In the genomic region with DNA sequence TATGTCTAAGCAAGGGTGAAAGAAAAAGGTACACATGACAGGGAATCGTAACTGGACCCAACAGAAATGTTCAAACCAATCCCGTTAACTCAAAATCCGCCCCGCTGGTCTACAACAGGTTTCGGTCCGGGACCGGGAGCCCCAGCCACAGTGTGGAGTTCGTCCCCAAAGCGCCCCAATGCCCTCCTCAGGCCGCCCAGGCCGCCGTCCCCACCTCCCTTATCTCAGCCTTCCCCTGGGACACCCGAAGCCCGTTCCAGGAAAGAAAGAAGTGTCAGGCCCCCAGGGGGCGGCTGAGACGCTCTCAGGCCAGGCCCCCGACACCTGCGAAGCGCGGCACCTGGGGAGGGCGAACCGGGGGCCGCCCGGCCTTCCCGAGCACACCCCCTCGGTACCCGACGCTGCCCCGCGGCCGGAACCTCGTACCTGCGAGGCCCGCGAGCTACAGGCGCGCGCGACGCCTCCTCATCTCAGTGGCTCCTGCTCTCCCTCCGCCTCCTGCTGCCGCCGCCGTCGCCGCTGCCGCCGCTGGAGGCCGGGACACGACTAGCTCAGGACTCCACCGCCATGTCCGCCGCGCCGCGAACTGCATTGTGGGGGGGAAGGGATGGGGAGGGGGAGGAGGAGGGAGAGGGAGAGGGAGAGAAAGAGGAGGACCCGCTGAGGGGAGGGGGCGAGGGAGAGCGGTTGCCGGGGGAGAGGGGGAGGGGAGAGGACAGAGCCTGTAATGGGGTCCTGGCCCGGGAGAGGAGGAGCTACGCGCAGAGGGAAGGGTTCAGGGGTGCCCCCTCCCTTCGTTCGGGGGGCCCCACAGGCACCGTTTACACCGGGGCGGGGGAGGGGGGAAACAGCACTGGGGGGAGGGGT, we compare ENCODE assay signal across 1 cellular context.
TF ChIP-seq lines count a peak whose summit lies in the region.

A gene with protein sequence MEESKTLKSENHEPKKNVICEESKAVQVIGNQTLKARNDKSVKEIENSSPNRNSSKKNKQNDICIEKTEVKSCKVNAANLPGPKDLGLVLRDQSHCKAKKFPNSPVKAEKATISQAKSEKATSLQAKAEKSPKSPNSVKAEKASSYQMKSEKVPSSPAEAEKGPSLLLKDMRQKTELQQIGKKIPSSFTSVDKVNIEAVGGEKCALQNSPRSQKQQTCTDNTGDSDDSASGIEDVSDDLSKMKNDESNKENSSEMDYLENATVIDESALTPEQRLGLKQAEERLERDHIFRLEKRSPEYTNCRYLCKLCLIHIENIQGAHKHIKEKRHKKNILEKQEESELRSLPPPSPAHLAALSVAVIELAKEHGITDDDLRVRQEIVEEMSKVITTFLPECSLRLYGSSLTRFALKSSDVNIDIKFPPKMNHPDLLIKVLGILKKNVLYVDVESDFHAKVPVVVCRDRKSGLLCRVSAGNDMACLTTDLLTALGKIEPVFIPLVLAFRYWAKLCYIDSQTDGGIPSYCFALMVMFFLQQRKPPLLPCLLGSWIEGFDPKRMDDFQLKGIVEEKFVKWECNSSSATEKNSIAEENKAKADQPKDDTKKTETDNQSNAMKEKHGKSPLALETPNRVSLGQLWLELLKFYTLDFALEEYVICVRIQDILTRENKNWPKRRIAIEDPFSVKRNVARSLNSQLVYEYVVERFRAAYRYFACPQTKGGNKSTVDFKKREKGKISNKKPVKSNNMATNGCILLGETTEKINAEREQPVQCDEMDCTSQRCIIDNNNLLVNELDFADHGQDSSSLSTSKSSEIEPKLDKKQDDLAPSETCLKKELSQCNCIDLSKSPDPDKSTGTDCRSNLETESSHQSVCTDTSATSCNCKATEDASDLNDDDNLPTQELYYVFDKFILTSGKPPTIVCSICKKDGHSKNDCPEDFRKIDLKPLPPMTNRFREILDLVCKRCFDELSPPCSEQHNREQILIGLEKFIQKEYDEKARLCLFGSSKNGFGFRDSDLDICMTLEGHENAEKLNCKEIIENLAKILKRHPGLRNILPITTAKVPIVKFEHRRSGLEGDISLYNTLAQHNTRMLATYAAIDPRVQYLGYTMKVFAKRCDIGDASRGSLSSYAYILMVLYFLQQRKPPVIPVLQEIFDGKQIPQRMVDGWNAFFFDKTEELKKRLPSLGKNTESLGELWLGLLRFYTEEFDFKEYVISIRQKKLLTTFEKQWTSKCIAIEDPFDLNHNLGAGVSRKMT (N-terminal part only) (minus strand): TSS at position 588 of the 867 bp plus-strand sequence. CDS start 26,812 bp downstream, outside the sequence.

TF ChIP-seq in HCT116, 20 proteins besides CTCF, POLR2A, EP300 and RAD21 (continued from another document):
- TF ChIP-seq, protein P1, sequence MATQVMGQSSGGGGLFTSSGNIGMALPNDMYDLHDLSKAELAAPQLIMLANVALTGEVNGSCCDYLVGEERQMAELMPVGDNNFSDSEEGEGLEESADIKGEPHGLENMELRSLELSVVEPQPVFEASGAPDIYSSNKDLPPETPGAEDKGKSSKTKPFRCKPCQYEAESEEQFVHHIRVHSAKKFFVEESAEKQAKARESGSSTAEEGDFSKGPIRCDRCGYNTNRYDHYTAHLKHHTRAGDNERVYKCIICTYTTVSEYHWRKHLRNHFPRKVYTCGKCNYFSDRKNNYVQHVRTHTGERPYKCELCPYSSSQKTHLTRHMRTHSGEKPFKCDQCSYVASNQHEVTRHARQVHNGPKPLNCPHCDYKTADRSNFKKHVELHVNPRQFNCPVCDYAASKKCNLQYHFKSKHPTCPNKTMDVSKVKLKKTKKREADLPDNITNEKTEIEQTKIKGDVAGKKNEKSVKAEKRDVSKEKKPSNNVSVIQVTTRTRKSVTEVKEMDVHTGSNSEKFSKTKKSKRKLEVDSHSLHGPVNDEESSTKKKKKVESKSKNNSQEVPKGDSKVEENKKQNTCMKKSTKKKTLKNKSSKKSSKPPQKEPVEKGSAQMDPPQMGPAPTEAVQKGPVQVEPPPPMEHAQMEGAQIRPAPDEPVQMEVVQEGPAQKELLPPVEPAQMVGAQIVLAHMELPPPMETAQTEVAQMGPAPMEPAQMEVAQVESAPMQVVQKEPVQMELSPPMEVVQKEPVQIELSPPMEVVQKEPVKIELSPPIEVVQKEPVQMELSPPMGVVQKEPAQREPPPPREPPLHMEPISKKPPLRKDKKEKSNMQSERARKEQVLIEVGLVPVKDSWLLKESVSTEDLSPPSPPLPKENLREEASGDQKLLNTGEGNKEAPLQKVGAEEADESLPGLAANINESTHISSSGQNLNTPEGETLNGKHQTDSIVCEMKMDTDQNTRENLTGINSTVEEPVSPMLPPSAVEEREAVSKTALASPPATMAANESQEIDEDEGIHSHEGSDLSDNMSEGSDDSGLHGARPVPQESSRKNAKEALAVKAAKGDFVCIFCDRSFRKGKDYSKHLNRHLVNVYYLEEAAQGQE (IDR thresholded peaks at IDR 0.05; ENCODE audit: low read depth), result no peak
- TF ChIP-seq ZNF274 (IDR thresholded peaks at IDR 0.05; ENCODE audit: low read depth, low read length) (no peak), CBX3 (IDR thresholded peaks at IDR 0.05; ENCODE audit: low read depth) (no peak), ELF1 (IDR thresholded peaks at IDR 0.05; ENCODE audit: borderline replicate concordance, low read depth) (no peak), EGR1 (IDR thresholded peaks at IDR 0.05; ENCODE audit: low read depth) (0 out of 2 replicates have a peak, but pooled peaks have one; percentile 30), ZFX (IDR thresholded peaks at IDR 0.05) (peak; percentile 84)
- TF ChIP-seq, protein P2, sequence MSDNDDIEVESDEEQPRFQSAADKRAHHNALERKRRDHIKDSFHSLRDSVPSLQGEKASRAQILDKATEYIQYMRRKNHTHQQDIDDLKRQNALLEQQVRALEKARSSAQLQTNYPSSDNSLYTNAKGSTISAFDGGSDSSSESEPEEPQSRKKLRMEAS (IDR thresholded peaks at IDR 0.05), result peak; percentile 50
TF ChIP-seq in HCT116: peak in this region for 6.
